9 cellular contexts compared by ENCODE assay signal in the genomic region with DNA sequence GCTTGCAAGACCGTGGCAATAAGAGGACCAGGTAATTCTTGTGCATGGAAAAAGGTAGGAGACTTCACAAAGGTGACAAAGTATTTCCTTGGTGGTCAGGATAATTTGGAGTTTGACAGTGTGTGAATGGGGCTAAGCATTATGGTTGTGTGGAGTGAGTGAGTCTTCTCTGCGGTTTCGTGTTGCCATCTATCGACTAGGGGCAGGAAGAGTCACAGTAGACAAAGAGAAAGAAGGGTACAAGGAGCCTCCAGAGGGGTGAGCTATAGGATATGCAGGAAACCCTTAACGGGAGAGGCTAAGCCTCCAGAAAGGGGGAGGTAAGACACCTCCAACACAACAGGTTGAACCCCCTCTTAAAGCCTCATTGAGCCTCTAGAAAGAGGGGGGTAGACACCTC.
DNase-seq lines count a peak whose midpoint lies in the region; ATAC-seq and TF ChIP-seq lines count a peak whose summit lies in the region.
"Had no signal": no experiment of that assay in that cellular context is flagged by ENCODE, and none has a peak within 500 bp of the region (broad histone marks: within the 10 kb centered on the region; RNA-seq: fewer than 3 reads in every experiment).

No MANE protein-coding gene starts in this region.

- ATAC-seq in GM21825 (IDR thresholded peaks at IDR 0.05; ENCODE audit: unreplicated experiment), result no peak

- H3K27ac Mint-ChIP-seq in osteocyte (ENCODE audit: unreplicated experiment), result no peak overlapping the region

- H3K27me3 ChIP-seq in DOHH2 (ENCODE audit: control insufficient read depth, low read length) (no peaks in the 10 kb centered on the region), duodenal mucosa (ENCODE audit: control insufficient read depth in 1 of 2, insufficient read depth in 2 of 2, low read length in 2 of 2) (no peaks in the 10 kb centered on the region)

- H3K4me3 Mint-ChIP-seq in osteocyte (ENCODE audit: unreplicated experiment), result peak overlapping the region; percentile 79

- no peaks in the 10 kb centered on the region for H3K79me2 ChIP-seq in DOHH2 (ENCODE audit: control insufficient read depth, low read length)

- no peaks in the 10 kb centered on the region for H3K9me3 ChIP-seq in DOHH2 (ENCODE audit: control insufficient read depth, insufficient read depth, low read length)
- no peaks in the 10 kb centered on the region for H3K9me3 ChIP-seq in duodenal mucosa (ENCODE audit: control insufficient read depth in 1 of 2, low read length in 2 of 2)

- no peaks in the 10 kb centered on the region for H4K20me1 ChIP-seq in DOHH2 (ENCODE audit: control insufficient read depth, insufficient read depth, low read depth, low read length)

- H3K4me2 ChIP-seq in DOHH2 (ENCODE audit: low read length), result peak overlapping the region; percentile 83

- H3K9ac ChIP-seq in duodenal mucosa (ENCODE audit: low read depth in 1 of 2, low read length in 2 of 2), result no peak overlapping the region

- H3K4me3 ChIP-seq in DOHH2 (ENCODE audit: low read length), result peak overlapping the region; percentile 74
- H3K4me3 ChIP-seq in duodenal mucosa (ENCODE audit: low read depth in 1 of 2, low read length in 2 of 2), result peak overlapping the region; percentile 78 to 83
- H3K4me3 ChIP-seq: lung had no signal

- no peaks in the 10 kb centered on the region for H3K9me3 Mint-ChIP-seq in osteocyte (ENCODE audit: unreplicated experiment)

- H3F3A ChIP-seq in DOHH2 (ENCODE audit: control insufficient read depth, insufficient read depth), result no peaks in the 10 kb centered on the region

- DNase-seq in NCI-H146 (lab: John Stamatoyannopoulos, UW) (peak; percentile 12), osteocyte (ENCODE audit: extremely low spot score, unreplicated experiment) (no peak), NCI-H1092 (lab: John Stamatoyannopoulos, UW) (no peak), inferior parietal cortex (ENCODE audit: extremely low spot score) (no peak)
- DNase-seq: cerebellar nuclear complex had no signal

- H3K27me3 Mint-ChIP-seq in osteocyte (ENCODE audit: unreplicated experiment), result peaks cover 11% of the 10 kb centered on the region

- H3K36me3 Mint-ChIP-seq in osteocyte (ENCODE audit: unreplicated experiment), result no peaks in the 10 kb centered on the region

- H3K9me2 ChIP-seq in DOHH2 (replicated peaks; ENCODE audit: control insufficient read depth, low read length), result no peaks in the 10 kb centered on the region

- TF ChIP-seq CTCF in DOHH2 (IDR thresholded peaks at IDR 0.05; ENCODE audit: low read depth, low read length, poor library complexity, severe bottlenecking) (no peak), osteocyte (IDR thresholded peaks at IDR 0.05) (no peak)

- H3K36me3 ChIP-seq in DOHH2 (ENCODE audit: control insufficient read depth, low read length) (no peaks in the 10 kb centered on the region), duodenal mucosa (ENCODE audit: control insufficient read depth in 1 of 2, insufficient read depth in 2 of 2, low read length in 2 of 2) (no peaks in the 10 kb centered on the region)

- H3K4me1 ChIP-seq in DOHH2 (ENCODE audit: control insufficient read depth, low read length) (peaks cover 14% of the 10 kb centered on the region), duodenal mucosa (ENCODE audit: control insufficient read depth in 1 of 2, insufficient read depth in 2 of 2, low read length in 2 of 2) (no peaks in the 10 kb centered on the region)

- H3K27ac ChIP-seq in DOHH2 (ENCODE audit: low read depth, low read length), result no peak overlapping the region
- H3K27ac ChIP-seq in duodenal mucosa (ENCODE audit: low read depth, low read length), result no peak overlapping the region

- H3K4me1 Mint-ChIP-seq in osteocyte (ENCODE audit: unreplicated experiment), result peaks cover 12% of the 10 kb centered on the region
